ENCODE assay signal across 8 cellular contexts in the genomic region with DNA sequence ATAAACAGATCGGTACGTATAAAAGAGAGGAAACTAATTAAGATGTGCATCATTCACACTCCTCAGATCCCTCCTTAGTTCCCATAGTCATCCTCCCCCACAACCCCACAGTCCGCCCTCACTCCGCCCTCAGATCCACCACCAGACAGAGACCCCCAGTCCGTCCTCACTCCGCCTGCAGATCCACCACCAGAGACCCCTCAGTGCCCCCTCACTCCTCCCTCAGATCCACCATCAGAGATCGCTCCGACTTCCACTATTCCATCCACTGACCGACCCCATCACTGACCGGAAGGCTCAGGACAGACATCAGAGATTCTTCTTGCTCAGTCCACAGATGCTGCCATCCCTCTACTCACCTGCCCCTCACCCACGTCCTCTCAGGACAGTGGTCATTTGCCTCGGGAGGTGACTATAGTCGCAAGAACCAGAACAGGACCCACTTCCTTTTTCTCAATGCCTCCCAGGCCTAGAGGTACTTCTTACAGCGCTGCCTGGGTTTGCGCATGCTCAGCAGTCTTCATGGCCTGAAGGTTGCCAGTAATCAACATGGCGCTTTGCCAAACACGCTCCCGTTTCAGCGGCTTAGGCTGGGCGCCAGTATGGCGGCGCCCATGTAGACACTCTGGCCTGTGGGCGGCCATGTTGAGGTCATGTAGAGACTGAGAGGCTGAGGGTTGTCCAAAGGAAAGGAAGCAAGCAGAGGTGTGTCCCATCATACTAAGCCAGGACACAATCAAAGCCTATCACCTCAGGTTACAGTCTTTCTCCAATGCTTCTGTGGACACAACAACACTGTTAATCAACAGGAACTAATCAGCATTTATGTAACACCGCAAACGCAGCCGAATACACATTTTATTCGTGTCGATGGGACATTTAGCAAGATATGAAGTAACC. TPM values are rescaled to one million over a fixed set of nuclear protein-coding genes. Genes with fewer than 3 reads are reported as not detected.
DNase-seq lines count a peak whose midpoint lies in the region; ATAC-seq and TF ChIP-seq lines count a peak whose summit lies in the region.

TSS of gene ZNF484 (minus strand) at position 508 of the 900 bp plus-strand sequence. CDS start 3,009 bp downstream, outside the sequence.

- H3K36me3 Mint-ChIP-seq in immature natural killer cell: no peaks in the 10 kb centered on the region

- H3K36me3 ChIP-seq in WERI-Rb-1: no peaks in the 10 kb centered on the region

- no peaks in the 10 kb centered on the region for H3K27me3 ChIP-seq in WERI-Rb-1 (ENCODE audit: insufficient read depth, low read depth, severe bottlenecking)

- H3K27ac Mint-ChIP-seq in immature natural killer cell: peak within 1 kb of the TSS; percentile 90 to 100 (median 96)

- TF ChIP-seq CTCF in WERI-Rb-1 (IDR thresholded peaks at IDR 0.05; ENCODE audit: low read depth, low read length) (no peak), cardiac fibroblast (IDR thresholded peaks at IDR 0.05; ENCODE audit: low read depth, low read length) (no peak)

- peak within 1 kb of the TSS; percentile 43 for H3K27ac ChIP-seq in WERI-Rb-1

- peaks cover 0 to 6% (median 4%) of the 10 kb centered on the region in 3 donors for H3K27me3 Mint-ChIP-seq in immature natural killer cell (ENCODE audit: low read depth in 3 of 3)

- peak within 1 kb of the TSS; percentile 93 for H3K4me3 ChIP-seq in WERI-Rb-1 (ENCODE audit: low read depth, low read length)
- peak within 1 kb of the TSS; percentile 51 to 84 for H3K4me3 ChIP-seq in cardiac fibroblast (replicated peaks in 1 of 2; ENCODE audit: low read depth in 2 of 2, low read length in 2 of 2)

- DNase-seq in ACHN (peak; percentile 95), NCI-H2227 (lab: John Stamatoyannopoulos, UW; ENCODE audit: unreplicated experiment) (peak; percentile 97), WERI-Rb-1 (peak; percentile 98), cardiac fibroblast (ENCODE audit: low read depth in 2 of 2) (peak; percentile 99), immature natural killer cell (peak; percentile 93 to 96 (median 96)), smooth muscle cell of the brain vasculature (ENCODE audit: low read depth, low spot score) (peak; percentile 97)

- H3K4me3 Mint-ChIP-seq in immature natural killer cell: peak within 1 kb of the TSS; percentile 87 to 100 (median 99)

- ATAC-seq in GM18873 (IDR thresholded peaks at IDR 0.05; ENCODE audit: low FRiP score, unreplicated experiment) (peak; percentile 96), HG03139 (IDR thresholded peaks at IDR 0.05; ENCODE audit: unreplicated experiment) (peak; percentile 98)

- H3K9me3 ChIP-seq in WERI-Rb-1 (ENCODE audit: severe bottlenecking): no peaks in the 10 kb centered on the region

- no peaks in the 10 kb centered on the region for H3K9me3 Mint-ChIP-seq in immature natural killer cell

- in situ Hi-C loops in ACHN (cut with HindIII; ENCODE audit: low pct_ligation_motif_present, low pct_unique_long_range_greater_than_20kb, low sequenced_read_pairs): no loop called here

- H3K4me1 Mint-ChIP-seq in immature natural killer cell: peaks cover 39 to 52% of the 10 kb centered on the region in 2 donors

RNA-seq across cellular contexts. Expression of gene ZNF484, which starts in this region (rescaled TPM):
- polyA plus RNA-seq in immature natural killer cell: 1 to 10 TPM; 1.8 to 6.0 (median 5.4) TPM

Comparison
In these comparisons a context has a peak if more than half of its experiments do, and no peak if none do; other contexts are left out.
1. Peak in every context shown above with its lines: DNase-seq, ATAC-seq, H3K4me3 ChIP-seq and H3K27ac ChIP-seq.